In the genomic region with DNA sequence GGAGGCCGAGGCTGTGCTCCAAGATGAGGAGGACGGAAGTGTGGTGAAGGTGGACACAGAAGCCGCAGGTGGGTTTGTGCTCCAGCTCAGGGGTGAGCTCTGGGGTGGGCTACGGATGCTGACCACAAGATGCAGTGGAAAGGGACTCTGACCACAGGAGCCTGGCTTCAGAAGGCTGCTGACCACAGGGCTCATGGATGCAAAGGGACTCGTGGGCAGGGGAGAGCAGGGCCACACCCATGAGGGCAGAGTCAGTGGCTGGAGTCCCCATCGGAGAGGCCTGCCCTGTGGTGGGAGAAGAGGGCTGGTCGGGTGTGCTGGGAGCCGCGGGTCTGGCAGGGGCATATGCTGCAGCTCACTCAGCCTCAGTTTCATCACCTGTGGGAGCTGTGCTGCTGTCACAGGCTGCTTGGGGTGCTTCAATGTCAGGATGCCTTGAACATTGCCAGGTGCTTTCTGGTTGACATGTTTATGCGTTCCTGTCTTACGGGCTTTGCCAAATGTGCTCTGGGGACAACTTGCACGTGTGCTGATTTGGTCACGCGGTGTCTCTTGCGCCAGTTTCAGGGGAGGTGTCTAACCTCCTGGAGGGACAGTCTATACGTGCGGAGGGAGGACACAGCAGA, we compare ENCODE assay signal across 17 cellular contexts. TPM values are rescaled to one million over a fixed set of nuclear protein-coding genes. Genes with fewer than 3 reads are reported as not detected.
A peak's percentile ranks its signal among the peaks of the same experiment; 100 is the strongest.
DNase-seq lines count a peak whose midpoint lies in the region; ATAC-seq and TF ChIP-seq lines count a peak whose summit lies in the region.
"Had no signal": no experiment of that assay in that cellular context is flagged by ENCODE, and none has a peak within 500 bp of the region (broad histone marks: within the 10 kb centered on the region; RNA-seq: fewer than 3 reads in every experiment).

No MANE protein-coding gene starts in this region.

- H3K9me3 Mint-ChIP-seq in activated CD8-positive, alpha-beta memory T cell treated with anti-CD3 and anti-CD28 coated beads, Interleukin-2, amount 10 ng/mL, durations not matched to agents 7 days and 5 days (ENCODE audit: low read depth), result no peaks in the 10 kb centered on the region

- no peaks in the 10 kb centered on the region for H3K4me1 ChIP-seq in Panc1 (ENCODE audit: control insufficient read depth, insufficient read depth, low read length)

- intact Hi-C loops in Panc1 (cut with micrococcal nuclease; ENCODE audit: unreplicated experiment), result no loop called here

- in situ Hi-C loops in Panc1 (cut with HindIII; ENCODE audit: low pct_unique_long_range_greater_than_20kb, low sequenced_read_pairs), result no loop called here

- no TSS peak for BruUV-seq in Panc1 (replicated peaks; lab: Mats Ljungman, UMichigan)

- no peaks in the 10 kb centered on the region for H3K36me3 Mint-ChIP-seq in activated CD8-positive, alpha-beta memory T cell treated with anti-CD3 and anti-CD28 coated beads, Interleukin-2, amount 10 ng/mL, durations not matched to agents 7 days and 5 days
- H3K36me3 Mint-ChIP-seq: CD14-positive monocyte had no signal

- no peaks in the 10 kb centered on the region for H3K9me3 ChIP-seq in Panc1 (ENCODE audit: control insufficient read depth, insufficient read depth, low read depth, low read length)
- H3K9me3 ChIP-seq: MG63 had no signal

- H3K27ac ChIP-seq in Panc1 (ENCODE audit: low read length), result no peak overlapping the region
- H3K27ac ChIP-seq: PC-9 had no signal

- POLR2A ChIA-PET in Panc1 (lab: Charles Lee), result no interaction called here

- no peaks in the 10 kb centered on the region for H3K36me3 ChIP-seq in Panc1 (ENCODE audit: control insufficient read depth, insufficient read depth, low read length)
- H3K36me3 ChIP-seq: MG63 had no signal

- H3K4me3 Mint-ChIP-seq in activated CD8-positive, alpha-beta memory T cell treated with anti-CD3 and anti-CD28 coated beads, Interleukin-2, amount 10 ng/mL, durations not matched to agents 7 days and 5 days, result no peak overlapping the region
- H3K4me3 Mint-ChIP-seq: CD14-positive monocyte, GM23338 had no signal

- DNase-seq in activated CD8-positive, alpha-beta memory T cell treated with anti-CD3 and anti-CD28 coated beads, Interleukin-2, amount 10 ng/mL, durations not matched to agents 7 days and 5 days, result peak; percentile 35
- DNase-seq in activated CD8-positive, alpha-beta memory T cell treated with anti-CD3 and anti-CD28 coated beads, Interleukin-2, amount 50 U/mL, for 4 hours, result no peak
- no peak for DNase-seq in Panc1 (ENCODE audit: low read depth, low spot score)
- DNase-seq in iPS-NIHi7 (ENCODE audit: extremely low spot score), result peak; percentile 5
- DNase-seq in ureter (ENCODE audit: low spot score), result peak; percentile 25
- no peak for DNase-seq in activated naive CD4-positive, alpha-beta T cell (lab: John Stamatoyannopoulos, UW)
- DNase-seq: AML-193, EL, Karpas-422, MG63, NCI-H1092, NCI-H510A treated with DMSO at 0.1 percent for 48 hours, PC-9 had no signal

- peaks cover 8% of the 10 kb centered on the region for H3K27me3 ChIP-seq in Panc1 (ENCODE audit: control insufficient read depth, insufficient read depth, low read length)
- H3K27me3 ChIP-seq: MG63 had no signal

- TF ChIP-seq CTCF in Panc1 (IDR thresholded peaks at IDR 0.05), result no peak

- no peaks in the 10 kb centered on the region for H3K4me1 Mint-ChIP-seq in activated CD8-positive, alpha-beta memory T cell treated with anti-CD3 and anti-CD28 coated beads, Interleukin-2, amount 10 ng/mL, durations not matched to agents 7 days and 5 days
- H3K4me1 Mint-ChIP-seq: CD14-positive monocyte, GM23338 had no signal

- no peak overlapping the region for H3K27ac Mint-ChIP-seq in activated CD8-positive, alpha-beta memory T cell treated with anti-CD3 and anti-CD28 coated beads, Interleukin-2, amount 10 ng/mL, durations not matched to agents 7 days and 5 days
- H3K27ac Mint-ChIP-seq: CD14-positive monocyte, GM23338 had no signal

- CTCF ChIA-PET in activated CD8-positive, alpha-beta memory T cell treated with anti-CD3 and anti-CD28 coated beads, Interleukin-2, amount 10 ng/mL, durations not matched to agents 7 days and 5 days (lab: Charles Lee), result no interaction called here
- CTCF ChIA-PET in Panc1 (lab: Charles Lee), result no interaction called here

- peaks cover 10% of the 10 kb centered on the region for H3K27me3 Mint-ChIP-seq in activated CD8-positive, alpha-beta memory T cell treated with anti-CD3 and anti-CD28 coated beads, Interleukin-2, amount 10 ng/mL, durations not matched to agents 7 days and 5 days

- no peak overlapping the region for H3K4me3 ChIP-seq in Panc1 (ENCODE audit: low read depth in 2 of 2, low read length in 2 of 2)
- H3K4me3 ChIP-seq: GM23338, MG63, PC-9 had no signal

- ATAC-seq in activated CD8-positive, alpha-beta memory T cell treated with anti-CD3 and anti-CD28 coated beads, Interleukin-2, amount 10 ng/mL, durations not matched to agents 7 days and 5 days, result no peak
- ATAC-seq in Panc1 (peak; percentile 31; the same call in 1 of the 2 replicates), GM21576 (IDR thresholded peaks at IDR 0.05; ENCODE audit: unreplicated experiment) (no peak)
- ATAC-seq: GM23338 had no signal

RNA-seq across cellular contexts. Expression of gene SCART1, which starts 13.7 kb away (rescaled TPM):
- 1 to 10 TPM in 1 of 2 experiments, under 1 TPM in 1; 0.82 to 4.8 TPM for total RNA-seq in activated CD8-positive, alpha-beta memory T cell treated with anti-CD3 and anti-CD28 coated beads, Interleukin-2, amount 10 ng/mL, durations not matched to agents 7 days and 5 days
- total RNA-seq in Panc1 (2021; ENCODE audit: unreplicated experiment) (0.57 TPM), ureter (5.3 TPM)
- polyA plus RNA-seq in Panc1 (2012; ENCODE audit: insufficient read length), result 0.96 TPM
- polyA plus RNA-seq: CD14-positive monocyte, GM23338 had no signal

RNA-seq across cellular contexts. Expression of gene SPRN, which starts 43.0 kb away (rescaled TPM):
- total RNA-seq in activated CD8-positive, alpha-beta memory T cell treated with anti-CD3 and anti-CD28 coated beads, Interleukin-2, amount 10 ng/mL, durations not matched to agents 7 days and 5 days, result not detected
- total RNA-seq in Panc1 (2021; ENCODE audit: unreplicated experiment), result 0.64 TPM
- polyA plus RNA-seq in Panc1 (2012; ENCODE audit: insufficient read length), result 7.3 TPM
- not detected for total RNA-seq in ureter
- total RNA-seq: A673, PC-9 had no signal
- polyA plus RNA-seq: CD14-positive monocyte had no signal

RNA-seq across cellular contexts. Expression of gene CYP2E1, which starts 59.8 kb away (rescaled TPM):
- under 1 TPM in 1 of 2 experiments, not detected in 1; 0.26 TPM for total RNA-seq in activated CD8-positive, alpha-beta memory T cell treated with anti-CD3 and anti-CD28 coated beads, Interleukin-2, amount 10 ng/mL, durations not matched to agents 7 days and 5 days
- total RNA-seq in Panc1 (2021; ENCODE audit: unreplicated experiment), result 1.1 TPM
- polyA plus RNA-seq in Panc1 (2012; ENCODE audit: insufficient read length), result 0.40 TPM
- total RNA-seq in ureter, result 2.9 TPM
- polyA plus RNA-seq: CD14-positive monocyte had no signal

Comparison
In these comparisons a context has a peak if more than half of its experiments do, and no peak if none do; other contexts are left out.
1. DNase-seq: peak in activated CD8-positive, alpha-beta memory T cell treated with anti-CD3 and anti-CD28 coated beads, Interleukin-2, amount 10 ng/mL, durations not matched to agents 7 days and 5 days (single experiment), iPS-NIHi7 (single experiment) and ureter (single experiment); none in activated CD8-positive, alpha-beta memory T cell treated with anti-CD3 and anti-CD28 coated beads, Interleukin-2, amount 50 U/mL, for 4 hours (single experiment), Panc1 (single experiment) and activated naive CD4-positive, alpha-beta T cell (0 of 4).